In the genomic region with DNA sequence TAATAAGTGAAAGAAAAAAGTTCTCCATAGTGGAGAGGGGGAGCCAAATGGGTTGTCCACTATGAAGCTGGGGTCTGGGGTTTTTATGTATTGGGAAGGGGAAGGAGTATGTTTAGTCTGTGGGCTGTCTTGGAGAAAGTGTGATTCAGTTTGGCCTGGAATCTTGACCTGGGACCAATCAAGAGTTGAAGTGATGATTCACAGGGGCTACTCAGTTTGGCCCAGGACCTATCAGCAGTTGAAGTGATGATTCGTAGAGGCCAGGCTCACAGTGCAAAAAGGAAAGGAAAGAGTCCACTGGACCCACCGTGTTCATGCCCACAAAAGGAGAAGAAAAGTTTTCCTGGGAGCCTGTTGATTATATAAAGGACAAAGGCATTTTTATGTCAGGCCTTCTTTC, we compare ENCODE assay signal across 1 cellular context.
TF ChIP-seq lines count a peak whose summit lies in the region.

No MANE protein-coding gene starts in this region.

TF ChIP-seq in HCT116, 20 proteins besides CTCF, POLR2A, EP300 and RAD21 (continued from another document):
- TF ChIP-seq, protein P1, sequence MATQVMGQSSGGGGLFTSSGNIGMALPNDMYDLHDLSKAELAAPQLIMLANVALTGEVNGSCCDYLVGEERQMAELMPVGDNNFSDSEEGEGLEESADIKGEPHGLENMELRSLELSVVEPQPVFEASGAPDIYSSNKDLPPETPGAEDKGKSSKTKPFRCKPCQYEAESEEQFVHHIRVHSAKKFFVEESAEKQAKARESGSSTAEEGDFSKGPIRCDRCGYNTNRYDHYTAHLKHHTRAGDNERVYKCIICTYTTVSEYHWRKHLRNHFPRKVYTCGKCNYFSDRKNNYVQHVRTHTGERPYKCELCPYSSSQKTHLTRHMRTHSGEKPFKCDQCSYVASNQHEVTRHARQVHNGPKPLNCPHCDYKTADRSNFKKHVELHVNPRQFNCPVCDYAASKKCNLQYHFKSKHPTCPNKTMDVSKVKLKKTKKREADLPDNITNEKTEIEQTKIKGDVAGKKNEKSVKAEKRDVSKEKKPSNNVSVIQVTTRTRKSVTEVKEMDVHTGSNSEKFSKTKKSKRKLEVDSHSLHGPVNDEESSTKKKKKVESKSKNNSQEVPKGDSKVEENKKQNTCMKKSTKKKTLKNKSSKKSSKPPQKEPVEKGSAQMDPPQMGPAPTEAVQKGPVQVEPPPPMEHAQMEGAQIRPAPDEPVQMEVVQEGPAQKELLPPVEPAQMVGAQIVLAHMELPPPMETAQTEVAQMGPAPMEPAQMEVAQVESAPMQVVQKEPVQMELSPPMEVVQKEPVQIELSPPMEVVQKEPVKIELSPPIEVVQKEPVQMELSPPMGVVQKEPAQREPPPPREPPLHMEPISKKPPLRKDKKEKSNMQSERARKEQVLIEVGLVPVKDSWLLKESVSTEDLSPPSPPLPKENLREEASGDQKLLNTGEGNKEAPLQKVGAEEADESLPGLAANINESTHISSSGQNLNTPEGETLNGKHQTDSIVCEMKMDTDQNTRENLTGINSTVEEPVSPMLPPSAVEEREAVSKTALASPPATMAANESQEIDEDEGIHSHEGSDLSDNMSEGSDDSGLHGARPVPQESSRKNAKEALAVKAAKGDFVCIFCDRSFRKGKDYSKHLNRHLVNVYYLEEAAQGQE (IDR thresholded peaks at IDR 0.05; ENCODE audit: low read depth): no peak
- TF ChIP-seq, protein P2, sequence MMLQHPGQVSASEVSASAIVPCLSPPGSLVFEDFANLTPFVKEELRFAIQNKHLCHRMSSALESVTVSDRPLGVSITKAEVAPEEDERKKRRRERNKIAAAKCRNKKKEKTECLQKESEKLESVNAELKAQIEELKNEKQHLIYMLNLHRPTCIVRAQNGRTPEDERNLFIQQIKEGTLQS (IDR thresholded peaks at IDR 0.05): no peak
- no peak for TF ChIP-seq EZH2 (IDR thresholded peaks at IDR 0.05)
- TF ChIP-seq, protein P3, sequence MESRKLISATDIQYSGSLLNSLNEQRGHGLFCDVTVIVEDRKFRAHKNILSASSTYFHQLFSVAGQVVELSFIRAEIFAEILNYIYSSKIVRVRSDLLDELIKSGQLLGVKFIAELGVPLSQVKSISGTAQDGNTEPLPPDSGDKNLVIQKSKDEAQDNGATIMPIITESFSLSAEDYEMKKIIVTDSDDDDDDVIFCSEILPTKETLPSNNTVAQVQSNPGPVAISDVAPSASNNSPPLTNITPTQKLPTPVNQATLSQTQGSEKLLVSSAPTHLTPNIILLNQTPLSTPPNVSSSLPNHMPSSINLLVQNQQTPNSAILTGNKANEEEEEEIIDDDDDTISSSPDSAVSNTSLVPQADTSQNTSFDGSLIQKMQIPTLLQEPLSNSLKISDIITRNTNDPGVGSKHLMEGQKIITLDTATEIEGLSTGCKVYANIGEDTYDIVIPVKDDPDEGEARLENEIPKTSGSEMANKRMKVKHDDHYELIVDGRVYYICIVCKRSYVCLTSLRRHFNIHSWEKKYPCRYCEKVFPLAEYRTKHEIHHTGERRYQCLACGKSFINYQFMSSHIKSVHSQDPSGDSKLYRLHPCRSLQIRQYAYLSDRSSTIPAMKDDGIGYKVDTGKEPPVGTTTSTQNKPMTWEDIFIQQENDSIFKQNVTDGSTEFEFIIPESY (IDR thresholded peaks at IDR 0.05; ENCODE audit: extremely low read depth, insufficient replicate concordance, low read length): no peak
- no peak for TF ChIP-seq SP1 (IDR thresholded peaks at IDR 0.05; ENCODE audit: low read depth)
- no peak for TF ChIP-seq CBX3 (IDR thresholded peaks at IDR 0.05; ENCODE audit: low read depth)
- no peak for TF ChIP-seq TCF7L2 (IDR thresholded peaks at IDR 0.05; ENCODE audit: borderline replicate concordance, extremely low read depth, insufficient read depth, insufficient read length)
- no peak for TF ChIP-seq FOSL1 (IDR thresholded peaks at IDR 0.05; ENCODE audit: low read depth)
TF ChIP-seq in HCT116: peak in this region for 0.
